Comparison of ENCODE assay signal across 10 cellular contexts in genomic region chr19:48258350-48258749, GRCh38. TPM values are rescaled to one million over a fixed set of nuclear protein-coding genes. Genes with fewer than 3 reads are reported as not detected.
A peak's percentile ranks its signal among the peaks of the same experiment; 100 is the strongest.
DNase-seq lines count a peak whose midpoint lies in the region; ATAC-seq and TF ChIP-seq lines count a peak whose summit lies in the region.
"Had no signal": no experiment of that assay in that cellular context is flagged by ENCODE, and none has a peak within 500 bp of the region (broad histone marks: within the 10 kb centered on the region; RNA-seq: fewer than 3 reads in every experiment).

No MANE protein-coding gene starts in this region.

- H3K27me3 ChIP-seq in SU-DHL-6 (ENCODE audit: low read length) (no peaks in the 10 kb centered on the region), thymus (ENCODE audit: control insufficient read depth, insufficient read depth) (no peaks in the 10 kb centered on the region)
- H3K27me3 ChIP-seq: ascending aorta had no signal

- peaks cover 18% of the 10 kb centered on the region for H3K4me1 ChIP-seq in thymus (ENCODE audit: control insufficient read depth, insufficient read depth, low read length)

- DNase-seq in activated naive CD4-positive, alpha-beta T cell treated with anti-CD3 and anti-CD28 coated beads, Interleukin-2, amount 50 U/mL, for 16 hours: no peak
- peak; percentile 3 for DNase-seq in fibroblast of the aortic adventitia (ENCODE audit: low read depth)
- DNase-seq in DMS 273 treated with DMSO at 0.1 percent for 48 hours (lab: John Stamatoyannopoulos, UW): no peak
- no peak for DNase-seq in cerebellar nuclear complex (lab: John Stamatoyannopoulos, UW)

- H3K27me3 Mint-ChIP-seq in activated naive CD4-positive, alpha-beta T cell treated with anti-CD3 and anti-CD28 coated beads, Interleukin-2, amount 50 U/mL, for 24 hours: no peaks in the 10 kb centered on the region

- H3K27ac ChIP-seq in SU-DHL-6 (ENCODE audit: low read depth, low read length): peak overlapping the region; percentile 94
- H3K27ac ChIP-seq in thymus (ENCODE audit: low read depth): peak overlapping the region; percentile 97
- H3K27ac ChIP-seq: ascending aorta had no signal

- H3K36me3 ChIP-seq in SU-DHL-6 (ENCODE audit: low read length) (no peaks in the 10 kb centered on the region), thymus (ENCODE audit: control insufficient read depth, insufficient read depth) (no peaks in the 10 kb centered on the region)
- H3K36me3 ChIP-seq: ascending aorta had no signal

- peak overlapping the region; percentile 99 for H3K27ac Mint-ChIP-seq in activated naive CD4-positive, alpha-beta T cell treated with anti-CD3 and anti-CD28 coated beads, Interleukin-2, amount 50 U/mL, for 24 hours

- H3K4me1 Mint-ChIP-seq in activated naive CD4-positive, alpha-beta T cell treated with anti-CD3 and anti-CD28 coated beads, Interleukin-2, amount 50 U/mL, for 24 hours: peaks cover 58% of the 10 kb centered on the region

- H3K9me3 Mint-ChIP-seq in activated naive CD4-positive, alpha-beta T cell treated with anti-CD3 and anti-CD28 coated beads, Interleukin-2, amount 50 U/mL, for 24 hours: no peaks in the 10 kb centered on the region

- peaks cover 6% of the 10 kb centered on the region for H3K36me3 Mint-ChIP-seq in activated naive CD4-positive, alpha-beta T cell treated with anti-CD3 and anti-CD28 coated beads, Interleukin-2, amount 50 U/mL, for 24 hours

- H3K4me2 ChIP-seq in SU-DHL-6 (ENCODE audit: low read depth, low read length, poor library complexity, severe bottlenecking): peak overlapping the region; percentile 90

- 6% methylated on average over 6 of the region's 6 CpGs for WGBS in thymus

- no peaks in the 10 kb centered on the region for H3K9me2 ChIP-seq in SU-DHL-6 (replicated peaks; ENCODE audit: insufficient read depth, low read length)

- TF ChIP-seq CTCF in SU-DHL-6 (IDR thresholded peaks at IDR 0.05; ENCODE audit: insufficient read depth, low read length, poor library complexity, severe bottlenecking) (no peak), fibroblast of the aortic adventitia (IDR thresholded peaks at IDR 0.05; ENCODE audit: insufficient read depth, low read length) (no peak)

- no peaks in the 10 kb centered on the region for H3K9me3 ChIP-seq in SU-DHL-6 (ENCODE audit: insufficient read depth, low read length)
- H3K9me3 ChIP-seq in thymus (ENCODE audit: control insufficient read depth): no peaks in the 10 kb centered on the region
- H3K9me3 ChIP-seq: ascending aorta had no signal

- peaks cover 34% of the 10 kb centered on the region for H3K79me2 ChIP-seq in SU-DHL-6 (ENCODE audit: insufficient read depth, low read length)

- no peak for ATAC-seq in GM21737 (IDR thresholded peaks at IDR 0.05; ENCODE audit: unreplicated experiment)

- H4K20me1 ChIP-seq in SU-DHL-6 (ENCODE audit: low read depth, low read length): no peaks in the 10 kb centered on the region

- H3K4me3 ChIP-seq in SU-DHL-6 (ENCODE audit: insufficient read depth, low read length, poor library complexity, severe bottlenecking): peak overlapping the region; percentile 91
- H3K4me3 ChIP-seq in fibroblast of the aortic adventitia (ENCODE audit: low read depth, low read length): no peak overlapping the region
- H3K4me3 ChIP-seq in thymus (ENCODE audit: low read length): peak overlapping the region; percentile 52
- H3K4me3 ChIP-seq: ascending aorta had no signal

- H3F3A ChIP-seq in SU-DHL-6 (ENCODE audit: insufficient read depth): peaks cover 26% of the 10 kb centered on the region

- H3K9ac ChIP-seq in SU-DHL-6 (ENCODE audit: low read length): peak overlapping the region; percentile 60

- H3K4me3 Mint-ChIP-seq in activated naive CD4-positive, alpha-beta T cell treated with anti-CD3 and anti-CD28 coated beads, Interleukin-2, amount 50 U/mL, for 24 hours: peak overlapping the region; percentile 90

- peak overlapping the region; percentile 79 for H2AFZ ChIP-seq in SU-DHL-6 (ENCODE audit: low read depth, low read length, severe bottlenecking)

RNA-seq across cellular contexts. Expression of gene CARD8, which starts 2.6 kb away (rescaled TPM):
- 13.8 and 27.8 TPM in 2 replicates for total RNA-seq in fibroblast of the aortic adventitia (ENCODE audit: low replicate concordance)
- polyA plus RNA-seq in thymus: 66.4 TPM

RNA-seq across cellular contexts. Expression of gene ZNF114, which starts 11.5 kb away (rescaled TPM):
- total RNA-seq in fibroblast of the aortic adventitia (ENCODE audit: low replicate concordance): 0.08 and 0.54 TPM in 2 replicates
- 0.57 TPM for polyA plus RNA-seq in thymus
- total RNA-seq: ascending aorta, HT-29 had no signal
